ENCODE assay signal across 1 cellular context in the genomic region with DNA sequence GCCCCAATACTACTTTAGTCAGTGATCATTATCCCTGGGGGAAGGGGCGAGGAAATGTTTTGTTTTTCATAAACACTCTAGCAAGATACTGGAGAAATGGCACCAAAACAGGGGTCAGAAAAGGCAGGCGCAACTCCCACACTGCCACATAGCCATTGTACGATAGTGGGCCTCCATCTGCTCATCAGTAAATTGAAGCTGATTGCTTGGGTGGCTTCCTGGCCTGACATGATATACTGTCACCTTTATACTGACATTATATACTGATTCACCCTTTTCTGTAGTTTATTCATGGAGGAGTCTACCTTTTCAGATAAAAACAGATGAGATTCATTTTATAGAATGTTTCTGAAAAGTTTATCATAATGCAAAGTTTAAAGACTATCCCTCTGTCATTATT.
TF ChIP-seq lines count a peak whose summit lies in the region.

No MANE protein-coding gene starts in this region.

TF ChIP-seq in K562, 482 proteins besides CTCF, POLR2A, EP300 and RAD21 (continued from another document):
- TF ChIP-seq, protein P1, sequence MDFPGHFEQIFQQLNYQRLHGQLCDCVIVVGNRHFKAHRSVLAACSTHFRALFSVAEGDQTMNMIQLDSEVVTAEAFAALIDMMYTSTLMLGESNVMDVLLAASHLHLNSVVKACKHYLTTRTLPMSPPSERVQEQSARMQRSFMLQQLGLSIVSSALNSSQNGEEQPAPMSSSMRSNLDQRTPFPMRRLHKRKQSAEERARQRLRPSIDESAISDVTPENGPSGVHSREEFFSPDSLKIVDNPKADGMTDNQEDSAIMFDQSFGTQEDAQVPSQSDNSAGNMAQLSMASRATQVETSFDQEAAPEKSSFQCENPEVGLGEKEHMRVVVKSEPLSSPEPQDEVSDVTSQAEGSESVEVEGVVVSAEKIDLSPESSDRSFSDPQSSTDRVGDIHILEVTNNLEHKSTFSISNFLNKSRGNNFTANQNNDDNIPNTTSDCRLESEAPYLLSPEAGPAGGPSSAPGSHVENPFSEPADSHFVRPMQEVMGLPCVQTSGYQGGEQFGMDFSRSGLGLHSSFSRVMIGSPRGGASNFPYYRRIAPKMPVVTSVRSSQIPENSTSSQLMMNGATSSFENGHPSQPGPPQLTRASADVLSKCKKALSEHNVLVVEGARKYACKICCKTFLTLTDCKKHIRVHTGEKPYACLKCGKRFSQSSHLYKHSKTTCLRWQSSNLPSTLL (IDR thresholded peaks at IDR 0.05) = no peak
- TF ChIP-seq NCOR1 (IDR thresholded peaks at IDR 0.05) (peak; percentile 59), SOX6 (IDR thresholded peaks at IDR 0.05) (0 out of 2 replicates have a peak, but pooled peaks have one; percentile 17), ARID1B (IDR thresholded peaks at IDR 0.05) (peak; percentile 68)
